ENCODE assay signal across 16 cellular contexts in the genomic region with DNA sequence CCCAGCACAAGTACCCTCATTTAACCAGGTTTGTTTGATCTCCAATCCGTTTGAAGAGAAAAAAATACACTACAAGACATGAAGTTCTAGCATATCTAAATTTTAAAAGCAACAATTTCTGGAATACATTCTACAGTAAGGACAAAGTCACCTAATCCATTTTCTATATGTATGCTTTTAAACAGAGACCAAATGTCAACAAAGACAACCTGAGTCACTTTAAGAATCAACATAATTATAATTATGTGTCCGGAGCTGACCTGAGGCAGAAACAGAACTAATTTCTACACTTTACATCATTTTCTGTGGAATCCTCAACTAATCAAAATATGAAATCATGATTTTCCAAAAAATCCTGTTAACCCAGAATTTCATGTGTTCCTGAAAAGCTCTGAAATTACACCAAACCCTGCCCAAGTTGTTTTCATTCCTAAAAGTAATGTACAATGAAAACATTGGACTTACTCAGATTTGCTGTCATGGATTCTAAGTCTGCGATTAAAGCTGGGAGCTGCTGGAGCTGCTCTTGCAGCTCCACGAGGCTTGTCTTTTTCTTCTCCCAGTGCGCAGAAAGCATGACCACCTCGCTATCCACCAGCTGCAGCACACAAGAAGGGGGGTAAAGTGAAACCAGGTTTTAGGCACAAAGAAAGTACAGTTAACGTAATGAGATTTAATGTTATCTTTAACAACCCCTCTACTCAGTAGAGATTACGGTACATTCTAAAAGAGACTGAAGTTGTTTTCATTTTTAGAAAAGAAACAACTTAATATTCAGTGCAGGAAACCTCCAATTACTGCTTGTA. TPM values are rescaled to one million over a fixed set of nuclear protein-coding genes. Genes with fewer than 3 reads are reported as not detected.
A peak's percentile ranks its signal among the peaks of the same experiment; 100 is the strongest.
DNase-seq lines count a peak whose midpoint lies in the region; ATAC-seq and TF ChIP-seq lines count a peak whose summit lies in the region.
"Had no signal": no experiment of that assay in that cellular context is flagged by ENCODE, and none has a peak within 500 bp of the region (broad histone marks: within the 10 kb centered on the region; RNA-seq: fewer than 3 reads in every experiment).

No MANE protein-coding gene starts in this region.

- DNase-seq in GM23248 = no peak
- DNase-seq in T-cell = no peak
- DNase-seq in fibroblast of the aortic adventitia (ENCODE audit: low read depth) = peak; percentile 32
- no peak for DNase-seq in sciatic nerve (ENCODE audit: low spot score)
- DNase-seq in NCI-H1048 (lab: John Stamatoyannopoulos, UW) = no peak
- no peak for DNase-seq in Peyer's patch
- DNase-seq: activated CD4-positive, alpha-beta T cell treated with anti-CD3 and anti-CD28 coated beads, Interleukin-2, amount 50 U/mL, for 48 hours; amniotic stem cell; colonic mucosa; DMS79; NCI-H1436 treated with DMSO at 0.1 percent for 48 hours; NCI-H345; SJCRH30; stimulated activated CD4-positive, alpha-beta T cell treated with anti-CD3 and anti-CD28 coated beads, Interleukin-15, amount 100 ng/mL, for 24 hours had no signal

- peaks cover 18% of the 10 kb centered on the region for H3F3A ChIP-seq in GM23248 (ENCODE audit: insufficient read depth)

- H3K4me2 ChIP-seq in GM23248 (ENCODE audit: unreplicated experiment) = peak overlapping the region; percentile 60
- H3K4me2 ChIP-seq: BLaER1 had no signal

- peak overlapping the region; percentile 52 to 55 for H3K27ac Mint-ChIP-seq in T-cell

- H3K4me3 ChIP-seq in GM23248 (no peak overlapping the region), fibroblast of the aortic adventitia (ENCODE audit: low read depth, low read length) (no peak overlapping the region), Peyer's patch (no peak overlapping the region)
- H3K4me3 ChIP-seq: BLaER1, colonic mucosa, SJCRH30 had no signal

- H3K27ac ChIP-seq in GM23248 (no peak overlapping the region), Peyer's patch (no peak overlapping the region)
- H3K27ac ChIP-seq: BLaER1, colonic mucosa, SJCRH30 had no signal

- peaks cover 11% of the 10 kb centered on the region; the same call in 1 of the 2 replicates for H3K79me2 ChIP-seq in GM23248 (ENCODE audit: insufficient read depth)

- TF ChIP-seq CTCF in fibroblast of the aortic adventitia (IDR thresholded peaks at IDR 0.05; ENCODE audit: insufficient read depth, low read length) = no peak
- no peak for TF ChIP-seq CTCF in Peyer's patch (IDR thresholded peaks at IDR 0.05)

- no peak for ATAC-seq in T-cell (replicated peaks in 1 of 4)
- peak; percentile 59 for ATAC-seq in sciatic nerve
- ATAC-seq in GM19452 (IDR thresholded peaks at IDR 0.05; ENCODE audit: unreplicated experiment) = no peak

- H3K9me3 Mint-ChIP-seq in T-cell = no peaks in the 10 kb centered on the region

- H3K4me1 Mint-ChIP-seq in T-cell = peaks cover 45 to 68% (median 48%) of the 10 kb centered on the region in 3 donors

- TF ChIP-seq POLR2A in Peyer's patch (IDR thresholded peaks at IDR 0.05) = no peak

- H3K9me2 ChIP-seq in GM23248 (ENCODE audit: insufficient read depth) = no peaks in the 10 kb centered on the region

- H4K20me1 ChIP-seq in GM23248 (ENCODE audit: insufficient read depth) = no peaks in the 10 kb centered on the region

- H2AFZ ChIP-seq in GM23248 = no peak overlapping the region

- 94 to 95% methylated on average over 8 of the region's 8 CpGs for WGBS in GM23248 (ENCODE audit: low coverage in 1 of 2, low lambda C conversion rate in 2 of 2, missing lambda C conversion rate in 2 of 2), 2 experiments

- H3K36me3 ChIP-seq in GM23248 (ENCODE audit: low read depth) = no peaks in the 10 kb centered on the region
- peaks cover 0 to 11% (median 0%) of the 10 kb centered on the region in 3 donors for H3K36me3 ChIP-seq in Peyer's patch
- H3K36me3 ChIP-seq: colonic mucosa, SJCRH30 had no signal

- no peaks in the 10 kb centered on the region for H3K27me3 Mint-ChIP-seq in T-cell

- CTCF ChIA-PET in T-cell (lab: Charles Lee) = interaction anchor here in 1 of 2 donors (0.6 to 1.3 kb wide), 4 partner anchors 10 to 1719 kb away, joined by 3 to 5 read pairs (median 4); no protein-coding TSS in a partner anchor

- H3K27me3 ChIP-seq in GM23248 (replicated peaks; ENCODE audit: insufficient read depth) (no peaks in the 10 kb centered on the region), Peyer's patch (no peaks in the 10 kb centered on the region)
- H3K27me3 ChIP-seq: BLaER1, colonic mucosa, SJCRH30 had no signal

- in situ Hi-C loops in GM23248 (cut with MboI) = no loop called here

- POLR2A ChIA-PET in T-cell (lab: Charles Lee) = no interaction called here

- intact Hi-C loops in sciatic nerve (cut with DNase I) = no loop called here

- H3K36me3 Mint-ChIP-seq in T-cell = peaks cover 7% of the 10 kb centered on the region

- H3K9me3 ChIP-seq in GM23248 (ENCODE audit: low read depth) (no peaks in the 10 kb centered on the region), Peyer's patch (no peaks in the 10 kb centered on the region)
- H3K9me3 ChIP-seq: BLaER1, colonic mucosa, SJCRH30 had no signal

- peaks cover 32% of the 10 kb centered on the region for H3K4me1 ChIP-seq in GM23248 (ENCODE audit: insufficient read depth)
- peaks cover 0 to 15% (median 0%) of the 10 kb centered on the region in 4 donors for H3K4me1 ChIP-seq in Peyer's patch
- H3K4me1 ChIP-seq: colonic mucosa had no signal

- H3K9ac ChIP-seq in GM23248 = 0 out of 2 replicates have a peak overlapping the region, but pooled peaks have one; percentile 20
- H3K9ac ChIP-seq: BLaER1 had no signal

- H3K4me3 Mint-ChIP-seq in T-cell = peak overlapping the region in 1 of 3 donors; percentile 2

RNA-seq across cellular contexts. Expression of a gene that starts 35.7 kb away (rescaled TPM):
- total RNA-seq in GM23248 (2014; rRNA removed; shearing (Covaris generic)) = 0.32 and 3.9 TPM in 2 replicates
- polyA plus RNA-seq in GM23248 (2016; fragmentation: Nextera tagmentation; extraction: Ambion mirVana) = 15.8 and 18.1 TPM in 2 replicates
- total RNA-seq in T-cell = 10 to 100 TPM; 18.7 to 25.4 (median 19.9) TPM
- 5.8 and 6.9 TPM in 2 replicates for total RNA-seq in fibroblast of the aortic adventitia (ENCODE audit: low replicate concordance)
- 25.3 TPM for total RNA-seq in sciatic nerve
- 10 to 100 TPM; 12.8 to 58.6 (median 26.2) TPM for total RNA-seq in Peyer's patch
